15 cellular contexts compared by ENCODE assay signal in the genomic region with DNA sequence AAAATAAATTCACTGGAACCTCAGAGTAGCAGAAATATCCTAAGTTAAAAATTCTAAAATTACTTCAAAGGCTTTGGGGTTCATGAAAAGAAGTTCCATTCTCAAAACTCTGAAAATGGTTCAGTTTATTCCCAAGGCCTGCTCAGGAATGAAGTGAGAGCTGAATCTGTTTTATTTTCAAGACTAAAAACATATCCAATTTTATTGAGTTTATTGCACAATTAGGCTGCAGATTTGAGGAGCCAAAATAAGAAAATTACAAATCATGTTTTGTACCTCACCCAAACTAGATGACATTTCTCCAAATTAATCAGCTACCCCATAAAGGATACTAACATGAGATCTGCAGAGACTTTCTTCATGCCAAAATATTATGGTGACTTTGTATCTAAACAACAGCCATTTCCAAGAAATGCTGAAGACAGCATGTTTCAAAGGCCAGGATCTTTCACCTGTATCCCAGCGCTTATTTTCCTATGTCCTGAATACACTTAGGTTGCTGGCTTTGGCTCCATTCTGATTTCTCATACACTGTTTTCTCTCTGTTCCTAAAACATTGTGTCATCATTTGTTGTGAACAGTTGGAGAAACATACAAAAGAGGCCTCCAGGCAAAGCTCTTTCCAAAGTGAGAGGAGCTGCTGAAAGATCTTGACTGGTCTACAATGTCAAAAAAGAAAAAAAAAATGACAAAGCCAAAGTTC.
"Had no signal": no experiment of that assay in that cellular context is flagged by ENCODE, and none has a peak within 500 bp of the region (broad histone marks: within the 10 kb centered on the region; RNA-seq: fewer than 3 reads in every experiment).

No MANE protein-coding gene starts in this region.

- DNase-seq: activated CD4-positive, alpha-beta T cell treated with anti-CD3 and anti-CD28 coated beads, Interleukin-2, amount 50 U/mL, for 4 hours; activated CD4-positive, CD25-positive, alpha-beta regulatory T cell treated with anti-CD3 and anti-CD28 coated beads, Interleukin-2, amount 50 U/mL, for 72 hours; activated effector memory CD4-positive, alpha-beta T cell treated with Interleukin-2 at 50 U/mL for 16 hours; activated T-cell treated with anti-CD3 and anti-CD28 coated beads, Interleukin-2, amount 50 U/mL, for 24 hours; endodermal cell; foreskin fibroblast; heart right ventricle; left lung; stimulated activated CD4-positive, alpha-beta T cell treated with anti-CD3 and anti-CD28 coated beads, Interleukin-15, amount 100 ng/mL, for 24 hours; stimulated activated CD4-positive, alpha-beta T cell treated with anti-CD3 and anti-CD28 coated beads, Interleukin-4, amount 100 ng/mL, for 24 hours; stomach; T-helper 9 cell; thyroid gland had no signal

- H3K27ac Mint-ChIP-seq: activated naive CD4-positive, alpha-beta T cell treated with anti-CD3 and anti-CD28 coated beads, Interleukin-2, amount 50 U/mL, for 72 hours; activated T-cell treated with anti-CD3 and anti-CD28 coated beads, Interleukin-2, amount 50 U/mL, for 24 hours; endodermal cell had no signal

- ATAC-seq: activated naive CD4-positive, alpha-beta T cell treated with anti-CD3 and anti-CD28 coated beads, Interleukin-2, amount 50 U/mL, for 72 hours; left lung had no signal

- H3K27ac ChIP-seq: left lung, stomach, thyroid gland had no signal

- H3K4me1 Mint-ChIP-seq: endodermal cell had no signal

- H3K4me3 Mint-ChIP-seq: activated T-cell treated with anti-CD3 and anti-CD28 coated beads, Interleukin-2, amount 50 U/mL, for 24 hours; endodermal cell had no signal

- H3K4me3 ChIP-seq: breast epithelium, heart right ventricle, left lung, stomach, thyroid gland had no signal

- H3K9me3 ChIP-seq: breast epithelium, heart right ventricle, left lung, stomach, thyroid gland had no signal

- H3K36me3 ChIP-seq: breast epithelium, heart right ventricle, left lung, stomach, thyroid gland had no signal

- H3K36me3 Mint-ChIP-seq: activated naive CD4-positive, alpha-beta T cell treated with anti-CD3 and anti-CD28 coated beads, Interleukin-2, amount 50 U/mL, for 72 hours had no signal

- H3K27me3 ChIP-seq: breast epithelium, heart right ventricle, left lung, stomach, thyroid gland had no signal

- H3K4me1 ChIP-seq: breast epithelium, left lung, thyroid gland had no signal

- H3K9me3 Mint-ChIP-seq: activated naive CD4-positive, alpha-beta T cell treated with anti-CD3 and anti-CD28 coated beads, Interleukin-2, amount 50 U/mL, for 72 hours; activated T-cell treated with anti-CD3 and anti-CD28 coated beads, Interleukin-2, amount 50 U/mL, for 24 hours; endodermal cell had no signal
